ENCODE assay signal across 8 cellular contexts in the genomic region with DNA sequence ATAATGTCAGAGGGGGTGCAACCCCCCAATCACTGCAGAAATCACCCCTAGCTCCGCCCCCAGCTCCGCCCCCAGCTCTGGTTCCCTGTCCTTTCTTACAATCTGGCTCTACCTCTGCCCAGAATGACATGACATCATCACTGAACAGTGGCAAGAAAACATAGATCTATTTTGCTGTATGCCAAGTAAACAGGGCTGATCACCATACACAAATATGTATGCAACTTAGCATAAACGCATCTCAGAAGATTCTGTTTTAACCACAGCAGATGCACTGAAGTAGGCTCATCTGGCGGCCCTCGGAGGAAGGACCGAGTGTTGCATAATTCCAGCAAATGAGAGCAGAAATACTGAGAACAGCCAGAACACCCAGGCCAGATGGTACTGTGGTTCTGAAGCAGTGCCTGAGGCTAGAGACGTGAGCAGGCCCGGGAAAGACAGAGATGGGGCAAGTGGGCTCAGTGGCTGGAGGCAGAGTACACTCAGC.
A peak's percentile ranks its signal among the peaks of the same experiment; 100 is the strongest.
DNase-seq lines count a peak whose midpoint lies in the region; ATAC-seq and TF ChIP-seq lines count a peak whose summit lies in the region.

No MANE protein-coding gene starts in this region.

- H3K4me3 Mint-ChIP-seq in CD8-positive, alpha-beta memory T cell = peak overlapping the region; percentile 42 to 85 (median 66)
- H3K4me3 Mint-ChIP-seq in activated T-helper 17 cell treated with anti-CD3 and anti-CD28 coated beads, Interleukin-2, amount 50 U/mL, for 72 hours = peak overlapping the region; percentile 88

- no peak for TF ChIP-seq POLR2A in erythroblast (IDR thresholded peaks at IDR 0.05; ENCODE audit: low read length)

- POLR2A ChIA-PET in CD8-positive, alpha-beta memory T cell (lab: Charles Lee) = interaction anchor here (0.6 kb wide), 1 partner anchor 16 kb away, joined by 4 read pairs; no protein-coding TSS in a partner anchor

- no peak overlapping the region for H3K27ac ChIP-seq in CD8-positive, alpha-beta memory T cell (ENCODE audit: low read depth, low read length)
- no peak overlapping the region for H3K27ac ChIP-seq in right atrium auricular region

- CTCF ChIA-PET in CD8-positive, alpha-beta memory T cell (lab: Charles Lee) = interaction anchor here (1.1 to 2.1 kb wide), 2 partner anchors 26 to 45 kb away, joined by 3 to 8 read pairs; no protein-coding TSS in a partner anchor

- peak; percentile 42 for ATAC-seq in activated T-helper 17 cell treated with anti-CD3 and anti-CD28 coated beads, Interleukin-2, amount 50 U/mL, for 72 hours (replicated peaks)
- ATAC-seq in GM19324 (IDR thresholded peaks at IDR 0.05; ENCODE audit: low FRiP score, unreplicated experiment) = no peak
- ATAC-seq in GM18909 (IDR thresholded peaks at IDR 0.05; ENCODE audit: poor library complexity, unreplicated experiment) = no peak

- H3K27me3 Mint-ChIP-seq in CD8-positive, alpha-beta memory T cell = no peaks in the 10 kb centered on the region
- no peaks in the 10 kb centered on the region for H3K27me3 Mint-ChIP-seq in activated T-helper 17 cell treated with anti-CD3 and anti-CD28 coated beads, Interleukin-2, amount 50 U/mL, for 72 hours

- H3K4me3 ChIP-seq in CD8-positive, alpha-beta memory T cell (ENCODE audit: low read length) = no peak overlapping the region
- H3K4me3 ChIP-seq in right atrium auricular region = no peak overlapping the region

- H3K27ac Mint-ChIP-seq in CD8-positive, alpha-beta memory T cell = peak overlapping the region; percentile 13 to 86 (median 74)
- peak overlapping the region; percentile 95 for H3K27ac Mint-ChIP-seq in activated T-helper 17 cell treated with anti-CD3 and anti-CD28 coated beads, Interleukin-2, amount 50 U/mL, for 72 hours

- no peak for TF ChIP-seq CTCF in right atrium auricular region (IDR thresholded peaks at IDR 0.05)

- peak in 1 of 5 donors; percentile 49 for DNase-seq in CD8-positive, alpha-beta memory T cell
- DNase-seq in Kasumi-1 (lab: John Stamatoyannopoulos, UW) (peak; percentile 68 to 71), right atrium auricular region (ENCODE audit: low spot score) (peak; percentile 74), superior temporal gyrus (ENCODE audit: extremely low spot score) (peak; percentile 64), erythroblast (lab: John Stamatoyannopoulos, UW) (no peak)

- no peaks in the 10 kb centered on the region for H3K27me3 ChIP-seq in CD8-positive, alpha-beta memory T cell (ENCODE audit: insufficient read depth, low read length, poor library complexity, severe bottlenecking)
- H3K27me3 ChIP-seq in right atrium auricular region = no peaks in the 10 kb centered on the region

- peaks cover 3 to 64% (median 10%) of the 10 kb centered on the region in 3 donors for H3K36me3 Mint-ChIP-seq in CD8-positive, alpha-beta memory T cell
- peaks cover 95% of the 10 kb centered on the region for H3K36me3 Mint-ChIP-seq in activated T-helper 17 cell treated with anti-CD3 and anti-CD28 coated beads, Interleukin-2, amount 50 U/mL, for 72 hours (ENCODE audit: low read depth)

- H3K9me3 Mint-ChIP-seq in CD8-positive, alpha-beta memory T cell = peaks cover 0 to 2% (median 0%) of the 10 kb centered on the region in 5 donors
- H3K9me3 Mint-ChIP-seq in activated T-helper 17 cell treated with anti-CD3 and anti-CD28 coated beads, Interleukin-2, amount 50 U/mL, for 72 hours = peaks cover 4% of the 10 kb centered on the region

- H3K36me3 ChIP-seq in CD8-positive, alpha-beta memory T cell (ENCODE audit: insufficient read depth, low read length) = no peaks in the 10 kb centered on the region
- no peaks in the 10 kb centered on the region for H3K36me3 ChIP-seq in right atrium auricular region

- H3K9me3 ChIP-seq in CD8-positive, alpha-beta memory T cell (ENCODE audit: low read length) = no peaks in the 10 kb centered on the region
- no peaks in the 10 kb centered on the region for H3K9me3 ChIP-seq in right atrium auricular region

- H3K4me1 Mint-ChIP-seq in CD8-positive, alpha-beta memory T cell = peaks cover 79 to 97% (median 95%) of the 10 kb centered on the region in 3 donors
- peaks cover 59% of the 10 kb centered on the region for H3K4me1 Mint-ChIP-seq in activated T-helper 17 cell treated with anti-CD3 and anti-CD28 coated beads, Interleukin-2, amount 50 U/mL, for 72 hours

- H3K4me1 ChIP-seq in CD8-positive, alpha-beta memory T cell (ENCODE audit: insufficient read depth, low read length) = peaks cover 77% of the 10 kb centered on the region
- peaks cover 0 to 61% of the 10 kb centered on the region in 2 donors for H3K4me1 ChIP-seq in right atrium auricular region

Comparison
In these comparisons a context has a peak if more than half of its experiments do, and no peak if none do; other contexts are left out.
1. DNase-seq: peak in Kasumi-1 (2 of 2), right atrium auricular region (single experiment) and superior temporal gyrus (single experiment); none in erythroblast (0 of 2).